1 cellular context compared by ENCODE assay signal in genomic region chrX:24464836-24465523, GRCh38.
TF ChIP-seq lines count a peak whose summit lies in the region.

Gene PDK3, plus strand, starts transcription at chrX:24465286. Its CDS starts 170 bp downstream, at chrX:24465456.

TF ChIP-seq in WTC11, 78 proteins besides CTCF, POLR2A, EP300 and RAD21 (continued from another document):
- TF ChIP-seq OVOL2 (CRISPR knock-in tag; IDR thresholded peaks at IDR 0.05; ENCODE audit: borderline replicate concordance) (no peak), PRDM15 (CRISPR knock-in tag; IDR thresholded peaks at IDR 0.05) (no peak), SP1 (CRISPR knock-in tag; conservative IDR thresholded peaks at IDR 0.05) (peak; percentile 54)
